ENCODE assay signal across 29 cellular contexts in genomic region chr9:77085416-77085815, GRCh38.
"Had no signal": no experiment of that assay in that cellular context is flagged by ENCODE, and none has a peak within 500 bp of the region (broad histone marks: within the 10 kb centered on the region; RNA-seq: fewer than 3 reads in every experiment).

No MANE protein-coding gene starts in this region.

- H3K36me3 ChIP-seq: esophagus squamous epithelium, gastroesophageal sphincter, right atrium auricular region, stomach, suprapubic skin, tibial artery had no signal

- H3K36me3 Mint-ChIP-seq: activated naive CD4-positive, alpha-beta T cell treated with anti-CD3 and anti-CD28 coated beads, Interleukin-2, amount 10 ng/mL, durations not matched to agents 7 days and 5 days; naive thymus-derived CD4-positive, alpha-beta T cell; stimulated activated naive B cell treated with anti-CD40 and anti-IgM and Interleukin-4, amounts not matched to agents 10 μg/mL and 1 μg/mL and 100 μg/mL, for 72 hours had no signal

- DNase-seq: activated CD4-positive, alpha-beta T cell treated with anti-CD3 and anti-CD28 coated beads for 4 hours; activated CD4-positive, alpha-beta T cell treated with anti-CD3 and anti-CD28 coated beads, Interleukin-2, amount 50 U/mL, for 4 hours; activated effector memory CD4-positive, alpha-beta T cell treated with anti-CD3 and anti-CD28 coated beads, Interleukin-2, amount 50 U/mL, for 16 hours; activated naive CD4-positive, alpha-beta T cell treated with anti-CD3 and anti-CD28 coated beads, Interleukin-2, amount 10 ng/mL, durations not matched to agents 7 days and 5 days; amygdala; dermis blood vessel endothelial cell; effector CD4-positive, alpha-beta T cell; esophagus squamous epithelium; hippocampal formation; kidney; left colon; midbrain; naive thymus-derived CD4-positive, alpha-beta T cell; nucleus accumbens; stimulated activated CD4-positive, alpha-beta T cell treated with anti-CD3 and anti-CD28 coated beads, Interleukin-15, amount 100 ng/mL, for 24 hours; stimulated activated CD4-positive, alpha-beta T cell treated with anti-CD3 and anti-CD28 coated beads, Interleukin-2, amount 100 ng/mL, for 24 hours; stimulated activated naive B cell treated with anti-CD40 and anti-IgM and Interleukin-4, amounts not matched to agents 10 μg/mL and 1 μg/mL and 100 μg/mL, for 72 hours; stomach; T-helper 9 cell; tibial artery had no signal

- H3K4me3 ChIP-seq: esophagus squamous epithelium, gastroesophageal sphincter, right atrium auricular region, stomach, suprapubic skin, tibial artery had no signal

- H3K4me3 Mint-ChIP-seq: activated naive CD4-positive, alpha-beta T cell treated with anti-CD3 and anti-CD28 coated beads, Interleukin-2, amount 10 ng/mL, durations not matched to agents 7 days and 5 days; naive thymus-derived CD4-positive, alpha-beta T cell; neural crest cell; stimulated activated naive B cell treated with anti-CD40 and anti-IgM and Interleukin-4, amounts not matched to agents 10 μg/mL and 1 μg/mL and 100 μg/mL, for 72 hours; T-helper 1 cell treated with Interleukin-12 subunit alpha and Interleukin-12 subunit beta and Interleukin-4 antibody, amounts not matched to agents 30 μg/mL and 1 μg/mL, for 36 hours had no signal

- H3K9me3 Mint-ChIP-seq: activated naive CD4-positive, alpha-beta T cell treated with anti-CD3 and anti-CD28 coated beads, Interleukin-2, amount 10 ng/mL, durations not matched to agents 7 days and 5 days; T-helper 1 cell treated with Interleukin-12 subunit alpha and Interleukin-12 subunit beta and Interleukin-4 antibody, amounts not matched to agents 30 μg/mL and 1 μg/mL, for 36 hours had no signal

- ATAC-seq: gastroesophageal sphincter; left colon; naive thymus-derived CD4-positive, alpha-beta T cell; stimulated activated naive B cell treated with anti-CD40 and anti-IgM and Interleukin-4, amounts not matched to agents 10 μg/mL and 1 μg/mL and 100 μg/mL, for 72 hours had no signal

- H3K27ac ChIP-seq: epithelial cell of prostate, esophagus squamous epithelium, gastroesophageal sphincter, right atrium auricular region, stomach, suprapubic skin, tibial artery, VCaP had no signal

- H3K4me1 Mint-ChIP-seq: activated naive CD4-positive, alpha-beta T cell treated with anti-CD3 and anti-CD28 coated beads, Interleukin-2, amount 10 ng/mL, durations not matched to agents 7 days and 5 days; naive thymus-derived CD4-positive, alpha-beta T cell; neural crest cell; stimulated activated naive B cell treated with anti-CD40 and anti-IgM and Interleukin-4, amounts not matched to agents 10 μg/mL and 1 μg/mL and 100 μg/mL, for 72 hours had no signal

- H3K27me3 ChIP-seq: esophagus squamous epithelium, right atrium auricular region, stomach, suprapubic skin had no signal

- H3K27ac Mint-ChIP-seq: activated naive CD4-positive, alpha-beta T cell treated with anti-CD3 and anti-CD28 coated beads, Interleukin-2, amount 10 ng/mL, durations not matched to agents 7 days and 5 days; naive thymus-derived CD4-positive, alpha-beta T cell; stimulated activated naive B cell treated with anti-CD40 and anti-IgM and Interleukin-4, amounts not matched to agents 10 μg/mL and 1 μg/mL and 100 μg/mL, for 72 hours; T-helper 1 cell treated with Interleukin-12 subunit alpha and Interleukin-12 subunit beta and Interleukin-4 antibody, amounts not matched to agents 30 μg/mL and 1 μg/mL, for 36 hours had no signal

- H3K4me1 ChIP-seq: esophagus squamous epithelium, gastroesophageal sphincter, right atrium auricular region, stomach, suprapubic skin, tibial artery had no signal

- H3K9me3 ChIP-seq: esophagus squamous epithelium, gastroesophageal sphincter, right atrium auricular region, stomach, suprapubic skin, tibial artery had no signal

- FAIRE-seq: colon, kidney, TTC549 had no signal
